Comparison of ENCODE assay signal across 33 cellular contexts in genomic region chr2:116222793-116223192, GRCh38.
"Had no signal": no experiment of that assay in that cellular context is flagged by ENCODE, and none has a peak within 500 bp of the region (broad histone marks: within the 10 kb centered on the region; RNA-seq: fewer than 3 reads in every experiment).

No MANE protein-coding gene starts in this region.

- ATAC-seq: activated naive CD4-positive, alpha-beta T cell treated with anti-CD3 and anti-CD28 coated beads, Interleukin-2, amount 50 U/mL, for 72 hours; activated naive CD8-positive, alpha-beta T cell treated with anti-CD3 and anti-CD28 coated beads, Interleukin-2, amount 50 U/mL, for 24 hours; activated T-cell treated with anti-CD3 and anti-CD28 coated beads, Interleukin-2, amount 50 U/mL, for 4 hours; activated T-cell treated with anti-CD3 and anti-CD28 coated beads, Interleukin-2, amount 50 U/mL, for 72 hours; activated T-helper 17 cell treated with anti-CD3 and anti-CD28 coated beads, Interleukin-2, amount 50 U/mL, for 72 hours; body of pancreas had no signal

- H3K9me3 ChIP-seq: adrenal gland, ascending aorta, body of pancreas, breast epithelium had no signal

- H3K27ac ChIP-seq: adrenal gland, ascending aorta, body of pancreas, brain microvascular endothelial cell, breast epithelium, cardiac muscle cell had no signal

- H3K36me3 ChIP-seq: adrenal gland, ascending aorta, brain microvascular endothelial cell, breast epithelium, cardiac muscle cell had no signal

- DNase-seq: activated effector memory CD4-positive, alpha-beta T cell treated with anti-CD3 and anti-CD28 coated beads, Interleukin-2, amount 50 U/mL, for 16 hours; activated effector memory CD4-positive, alpha-beta T cell treated with Interleukin-2 at 50 U/mL for 16 hours; activated gamma-delta T cell; activated gamma-delta T cell treated with Interleukin-2 at 50 U/mL for 16 hours; activated naive CD4-positive, alpha-beta T cell; activated naive CD4-positive, alpha-beta T cell treated with anti-CD3 and anti-CD28 coated beads for 36 hours; activated naive CD4-positive, alpha-beta T cell treated with anti-CD3 and anti-CD28 coated beads, Interleukin-2, amount 10 ng/mL, durations not matched to agents 7 days and 5 days; activated naive CD4-positive, alpha-beta T cell treated with anti-CD3 and anti-CD28 coated beads, Interleukin-2, amount 50 U/mL, for 16 hours; activated naive CD4-positive, alpha-beta T cell treated with Interleukin-2 at 50 U/mL for 16 hours; activated naive CD8-positive, alpha-beta T cell treated with anti-CD3 and anti-CD28 coated beads for 36 hours; activated naive CD8-positive, alpha-beta T cell treated with anti-CD3 and anti-CD28 coated beads, Interleukin-2, amount 10 ng/mL, durations not matched to agents 7 days and 5 days; activated naive CD8-positive, alpha-beta T cell treated with anti-CD3 and anti-CD28 coated beads, Interleukin-2, amount 50 U/mL, for 24 hours; activated T-cell treated with anti-CD3 and anti-CD28 coated beads, Interleukin-2, amount 50 U/mL, for 24 hours; activated T-cell treated with anti-CD3 and anti-CD28 coated beads, Interleukin-2, amount 50 U/mL, for 4 hours; activated T-cell treated with anti-CD3 and anti-CD28 coated beads, Interleukin-2, amount 50 U/mL, for 48 hours; activated T-cell treated with anti-CD3 and anti-CD28 coated beads, Interleukin-2, amount 50 U/mL, for 72 hours; adrenal gland; amniotic stem cell; amygdala; anterior cingulate cortex; aorta; body of pancreas; brain microvascular endothelial cell; caudate nucleus; central memory CD4-positive, alpha-beta T cell; cerebellar nuclear complex had no signal

- H3K27me3 ChIP-seq: adrenal gland, ascending aorta, body of pancreas, brain microvascular endothelial cell, breast epithelium, cardiac muscle cell had no signal

- FAIRE-seq: astrocyte, bronchial epithelial cell had no signal

- H3K4me1 ChIP-seq: adrenal gland, ascending aorta, body of pancreas, breast epithelium had no signal

- H3K4me3 ChIP-seq: adrenal gland, ascending aorta, body of pancreas, breast epithelium, cardiac muscle cell had no signal
